Comparison of ENCODE assay signal across 8 cellular contexts in the genomic region with DNA sequence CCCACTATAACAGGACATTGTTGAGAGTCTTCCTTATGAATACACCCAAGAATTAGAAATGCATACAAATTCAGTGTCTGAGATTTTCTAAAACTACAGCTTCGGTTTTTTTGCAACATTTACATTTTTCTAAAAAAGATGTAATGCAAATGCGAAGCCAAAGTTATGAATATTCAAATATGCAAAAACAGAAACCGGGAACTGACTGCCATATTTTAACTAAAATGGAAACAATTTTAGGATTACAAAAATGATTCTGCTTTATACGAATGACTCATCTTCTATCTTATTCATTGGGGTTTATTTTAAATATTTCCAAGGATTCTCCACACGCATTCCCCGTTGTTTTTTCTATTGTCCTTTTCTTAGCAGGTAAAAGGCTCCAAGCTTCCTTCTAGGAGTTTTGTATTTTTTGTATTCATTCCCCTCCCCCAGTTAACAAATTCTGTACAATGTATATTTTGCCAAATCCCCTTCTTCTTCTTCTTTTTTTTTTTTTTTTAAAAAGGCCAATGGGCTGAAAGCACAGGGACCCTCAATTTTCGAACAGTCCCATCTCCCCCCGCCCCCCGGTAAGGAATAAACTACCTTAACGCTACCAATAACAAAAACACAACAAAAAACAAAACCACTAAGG. TPM values are rescaled to one million over a fixed set of nuclear protein-coding genes. Genes with fewer than 3 reads are reported as not detected.
DNase-seq lines count a peak whose midpoint lies in the region; ATAC-seq and TF ChIP-seq lines count a peak whose summit lies in the region.

No MANE protein-coding gene starts in this region.

- DNase-seq in CD4-positive, alpha-beta T cell: no peak
- DNase-seq in MM.1S: peak; percentile 34
- no peak for DNase-seq in inferior parietal cortex (ENCODE audit: extremely low spot score)

- peaks cover 27% of the 10 kb centered on the region for H3K4me1 ChIP-seq in MM.1S (ENCODE audit: low read length)

- H3K4me1 Mint-ChIP-seq in CD4-positive, alpha-beta T cell (ENCODE audit: low read depth): peaks cover 63% of the 10 kb centered on the region
- peaks cover 35% of the 10 kb centered on the region for H3K4me1 Mint-ChIP-seq in dendritic cell treated with granulocyte-macrophage colony-stimulating factor and Interleukin-4, amounts not matched to agents 40 ng/mL and 50 ng/mL, for 4 days (ENCODE audit: low read depth)

- no peaks in the 10 kb centered on the region for H3K9me3 ChIP-seq in CD4-positive, alpha-beta T cell (ENCODE audit: control insufficient read depth, low read length)
- H3K9me3 ChIP-seq in MM.1S (replicated peaks; ENCODE audit: insufficient read depth, low read length): no peaks in the 10 kb centered on the region
- no peaks in the 10 kb centered on the region for H3K9me3 ChIP-seq in neural cell (ENCODE audit: low read length)

- H3K27me3 Mint-ChIP-seq in CD4-positive, alpha-beta T cell: no peaks in the 10 kb centered on the region
- peaks cover 2% of the 10 kb centered on the region for H3K27me3 Mint-ChIP-seq in dendritic cell treated with granulocyte-macrophage colony-stimulating factor and Interleukin-4, amounts not matched to agents 40 ng/mL and 50 ng/mL, for 4 days

- no peak for TF ChIP-seq CTCF in CD4-positive, alpha-beta T cell (IDR thresholded peaks at IDR 0.05)
- TF ChIP-seq CTCF in MM.1S (IDR thresholded peaks at IDR 0.05; ENCODE audit: low read length): no peak
- TF ChIP-seq CTCF in neural cell (IDR thresholded peaks at IDR 0.05; ENCODE audit: poor library complexity, severe bottlenecking): no peak

- CTCF ChIA-PET in CD4-positive, alpha-beta T cell (lab: Charles Lee): interaction anchor here (0.8 to 1.7 kb wide), 5 partner anchors 9 to 282 kb away, joined by 4 to 9 read pairs (median 4); no protein-coding TSS in a partner anchor

- H3K9me2 ChIP-seq in MM.1S (replicated peaks; ENCODE audit: insufficient read depth, low read length): no peaks in the 10 kb centered on the region
- H3K9me2 ChIP-seq in neural cell (ENCODE audit: insufficient read depth, low read length): no peaks in the 10 kb centered on the region

- intact Hi-C loops in CD4-positive, alpha-beta T cell (cut with DNase I, micrococcal nuclease): loop anchor here (2.0 to 10.0 kb wide), 10 partner anchors 20 to 1600 kb away; a partner anchor contains a TSS
- intact Hi-C loops in dendritic cell treated with granulocyte-macrophage colony-stimulating factor and Interleukin-4, amounts not matched to agents 40 ng/mL and 50 ng/mL, for 4 days (cut with micrococcal nuclease): loop anchor here (2.0 to 5.0 kb wide), 3 partner anchors 52 to 173 kb away; a partner anchor contains a TSS

- H3K4me2 ChIP-seq in MM.1S (ENCODE audit: low read depth, low read length) (peak overlapping the region; percentile 73), neural cell (ENCODE audit: low read length) (peak overlapping the region; percentile 75)

- H3K79me2 ChIP-seq in MM.1S (ENCODE audit: low read length) (peaks cover 57% of the 10 kb centered on the region), neural cell (replicated peaks; ENCODE audit: insufficient read depth, low read length) (peaks cover 61% of the 10 kb centered on the region)

- no peak for TF ChIP-seq RAD21 in neural cell (conservative IDR thresholded peaks at IDR 0.05)

- peak overlapping the region; percentile 91 for H3K4me3 Mint-ChIP-seq in CD4-positive, alpha-beta T cell
- H3K4me3 Mint-ChIP-seq in dendritic cell treated with granulocyte-macrophage colony-stimulating factor and Interleukin-4, amounts not matched to agents 40 ng/mL and 50 ng/mL, for 4 days: peak overlapping the region; percentile 99

- peak overlapping the region; percentile 69 for H2AFZ ChIP-seq in MM.1S (ENCODE audit: low read length)
- no peak overlapping the region for H2AFZ ChIP-seq in neural cell (ENCODE audit: low read depth, low read length)

- peak overlapping the region; percentile 91 for H3K4me3 ChIP-seq in MM.1S (ENCODE audit: low read length)
- peak overlapping the region; percentile 82 for H3K4me3 ChIP-seq in neural cell (ENCODE audit: low read length)

- no peaks in the 10 kb centered on the region for H3K27me3 ChIP-seq in CD4-positive, alpha-beta T cell (ENCODE audit: control insufficient read depth, insufficient read depth, low read length)
- no peaks in the 10 kb centered on the region for H3K27me3 ChIP-seq in MM.1S (replicated peaks; ENCODE audit: insufficient read depth, low read length)
- no peaks in the 10 kb centered on the region for H3K27me3 ChIP-seq in neural cell (ENCODE audit: insufficient read depth, low read depth, low read length)

- POLR2A ChIA-PET in CD4-positive, alpha-beta T cell (lab: Charles Lee): interaction anchor here (0.6 to 2.4 kb wide), 9 partner anchors 9 to 417 kb away, joined by 3 to 12 read pairs (median 4); a partner anchor contains a TSS

- peaks cover 21% of the 10 kb centered on the region for H3F3A ChIP-seq in MM.1S (ENCODE audit: insufficient read depth, low read length)
- H3F3A ChIP-seq in neural cell (ENCODE audit: insufficient read depth, low read length, poor library complexity, severe bottlenecking): no peaks in the 10 kb centered on the region

- H3K27ac ChIP-seq in CD4-positive, alpha-beta T cell (ENCODE audit: low read depth, low read length): peak overlapping the region; percentile 61
- H3K27ac ChIP-seq in MM.1S (ENCODE audit: low read length) (peak overlapping the region; percentile 52; the same call in 1 of the 2 replicates), neural cell (ENCODE audit: low read length) (peak overlapping the region; percentile 87)

- peaks cover 42% of the 10 kb centered on the region for H3K36me3 Mint-ChIP-seq in CD4-positive, alpha-beta T cell (ENCODE audit: low read depth)
- H3K36me3 Mint-ChIP-seq in dendritic cell treated with granulocyte-macrophage colony-stimulating factor and Interleukin-4, amounts not matched to agents 40 ng/mL and 50 ng/mL, for 4 days (ENCODE audit: low read depth): peaks cover 59% of the 10 kb centered on the region

- no peak for ATAC-seq in CD4-positive, alpha-beta T cell (ENCODE audit: poor library complexity)
- ATAC-seq in HG02852 (IDR thresholded peaks at IDR 0.05; ENCODE audit: unreplicated experiment): no peak
- ATAC-seq in esophagus mucosa: no peak
- no peak for ATAC-seq in GM21619 (IDR thresholded peaks at IDR 0.05; ENCODE audit: unreplicated experiment)

- no peak for TF ChIP-seq EP300 in neural cell (conservative IDR thresholded peaks at IDR 0.05; ENCODE audit: poor library complexity, severe bottlenecking)

- peak overlapping the region; percentile 94 for H3K27ac Mint-ChIP-seq in CD4-positive, alpha-beta T cell
- H3K27ac Mint-ChIP-seq in dendritic cell treated with granulocyte-macrophage colony-stimulating factor and Interleukin-4, amounts not matched to agents 40 ng/mL and 50 ng/mL, for 4 days: peak overlapping the region; percentile 98

- H3K9ac ChIP-seq in MM.1S (ENCODE audit: low read length) (peak overlapping the region; percentile 82), neural cell (ENCODE audit: low read length) (peak overlapping the region; percentile 85)

- H3K36me3 ChIP-seq in MM.1S (replicated peaks; ENCODE audit: insufficient read depth, low read length) (peaks cover 13% of the 10 kb centered on the region; the same call in 1 of the 2 replicates), neural cell (ENCODE audit: insufficient read depth, low read length) (no peaks in the 10 kb centered on the region)

- no peaks in the 10 kb centered on the region for H3K9me3 Mint-ChIP-seq in CD4-positive, alpha-beta T cell
- no peaks in the 10 kb centered on the region for H3K9me3 Mint-ChIP-seq in dendritic cell treated with granulocyte-macrophage colony-stimulating factor and Interleukin-4, amounts not matched to agents 40 ng/mL and 50 ng/mL, for 4 days

- H4K20me1 ChIP-seq in MM.1S (ENCODE audit: insufficient read depth, low read length) (peaks cover 5% of the 10 kb centered on the region; the same call in 1 of the 2 replicates), neural cell (ENCODE audit: insufficient read depth) (no peaks in the 10 kb centered on the region)

TF ChIP-seq in neural cell, 6 proteins besides CTCF, POLR2A, EP300 and RAD21 (continues in another document):
- no peak for TF ChIP-seq SMC3 (conservative IDR thresholded peaks at IDR 0.05; ENCODE audit: poor library complexity)
- no peak for TF ChIP-seq MXI1 (conservative IDR thresholded peaks at IDR 0.05; ENCODE audit: poor library complexity, severe bottlenecking)
- no peak for TF ChIP-seq POLR2AphosphoS5 (IDR thresholded peaks at IDR 0.05)
- TF ChIP-seq EZH2 (IDR thresholded peaks at IDR 0.05; ENCODE audit: borderline replicate concordance, insufficient read depth, low read length, poor library complexity, severe bottlenecking): no peak
- TF ChIP-seq TAF1 (IDR thresholded peaks at IDR 0.05; ENCODE audit: low read depth): no peak

RNA-seq across cellular contexts. Expression of a gene that starts 1.0 kb away (rescaled TPM):
- 10 to 100 TPM; 21.4 to 23.0 TPM for total RNA-seq in CD4-positive, alpha-beta T cell
- polyA plus RNA-seq in neural cell: 179 and 197 TPM in 2 replicates
- polyA minus RNA-seq in neural cell: 112 and 124 TPM in 2 replicates
- 97.8 TPM for total RNA-seq in esophagus mucosa

RNA-seq across cellular contexts. Expression of a gene that starts 18.6 kb away (rescaled TPM):
- not detected for total RNA-seq in CD4-positive, alpha-beta T cell
- not detected in 2 replicates for polyA plus RNA-seq in neural cell
- polyA minus RNA-seq in neural cell: not detected in 2 replicates
- not detected for total RNA-seq in esophagus mucosa

RNA-seq across cellular contexts. Expression of a gene that starts 44.3 kb away (rescaled TPM):
- total RNA-seq in CD4-positive, alpha-beta T cell: 1 to 10 TPM; 2.9 to 3.1 TPM
- polyA plus RNA-seq in neural cell: not detected in 2 replicates
- polyA minus RNA-seq in neural cell: 0.24 TPM in 1 of 2 replicates, not detected in the other
- total RNA-seq in esophagus mucosa: 8.3 TPM
